Comparison of ENCODE assay signal across 1 cellular context in genomic region chr10:132167976-132168375, GRCh38.
TF ChIP-seq lines count a peak whose summit lies in the region.

No MANE protein-coding gene starts in this region.

TF ChIP-seq in WTC11, 78 proteins besides CTCF, POLR2A, EP300 and RAD21 (continued from another document):
- TF ChIP-seq PRRX2 (CRISPR knock-in tag; IDR thresholded peaks at IDR 0.05) (no peak), ZSCAN18 (CRISPR knock-in tag; IDR thresholded peaks at IDR 0.05) (no peak), ETV6 (CRISPR knock-in tag; IDR thresholded peaks at IDR 0.05) (no peak), FOXP4 (CRISPR knock-in tag; IDR thresholded peaks at IDR 0.05) (no peak), NR2C2 (CRISPR knock-in tag; IDR thresholded peaks at IDR 0.05) (no peak), IRF1 (CRISPR knock-in tag; IDR thresholded peaks at IDR 0.05) (no peak), FOXJ3 (CRISPR knock-in tag; IDR thresholded peaks at IDR 0.05; ENCODE audit: borderline replicate concordance) (no peak), ZNF232 (CRISPR knock-in tag; IDR thresholded peaks at IDR 0.05) (no peak), ZBTB21 (CRISPR knock-in tag; IDR thresholded peaks at IDR 0.05; ENCODE audit: borderline replicate concordance) (no peak), RELA (CRISPR knock-in tag; IDR thresholded peaks at IDR 0.05; ENCODE audit: borderline replicate concordance) (no peak), ATF6 (CRISPR knock-in tag; IDR thresholded peaks at IDR 0.05) (no peak), E2F4 (CRISPR knock-in tag; IDR thresholded peaks at IDR 0.05; ENCODE audit: borderline replicate concordance, low read depth) (no peak), ERG (CRISPR knock-in tag; IDR thresholded peaks at IDR 0.05) (no peak), ZNF416 (CRISPR knock-in tag; IDR thresholded peaks at IDR 0.05) (no peak)
